Comparison of ENCODE assay signal across 8 cellular contexts in genomic region chr1:84944767-84945486, GRCh38. TPM values are rescaled to one million over a fixed set of nuclear protein-coding genes. Genes with fewer than 3 reads are reported as not detected.
DNase-seq lines count a peak whose midpoint lies in the region; ATAC-seq and TF ChIP-seq lines count a peak whose summit lies in the region.

No MANE protein-coding gene starts in this region.

- peak overlapping the region; percentile 89 to 93 (median 92) for H3K27ac Mint-ChIP-seq in CD14-positive monocyte
- H3K27ac Mint-ChIP-seq in activated CD4-positive, alpha-beta T cell treated with anti-CD3 and anti-CD28 coated beads, Interleukin-2, amount 10 ng/mL, durations not matched to agents 24 days and 14 days = peak overlapping the region; percentile 86

- H3K9me3 Mint-ChIP-seq in CD14-positive monocyte = peaks cover 0 to 14% (median 10%) of the 10 kb centered on the region in 7 donors
- no peaks in the 10 kb centered on the region for H3K9me3 Mint-ChIP-seq in activated CD4-positive, alpha-beta T cell treated with anti-CD3 and anti-CD28 coated beads, Interleukin-2, amount 10 ng/mL, durations not matched to agents 24 days and 14 days

- H3K27me3 ChIP-seq in mesendoderm (ENCODE audit: insufficient read depth, low read length, poor library complexity) = no peaks in the 10 kb centered on the region

- no peak overlapping the region for H3K4me2 ChIP-seq in mesendoderm (ENCODE audit: low read length)

- no CpG with 5 or more reads among the region's 6 CpGs for WGBS in mesendoderm (ENCODE audit: extremely low coverage, insufficient coverage, low lambda C conversion rate)

- no peak overlapping the region for H2BK120ac ChIP-seq in mesendoderm (ENCODE audit: low read depth, low read length)

- H3K4me3 ChIP-seq in mesendoderm (ENCODE audit: low read length) = no peak overlapping the region

- H3K79me1 ChIP-seq in mesendoderm (ENCODE audit: low read length) = no peaks in the 10 kb centered on the region

- H3K18ac ChIP-seq in mesendoderm (ENCODE audit: low read length) = no peak overlapping the region

- intact Hi-C loops in CD14-positive monocyte (cut with micrococcal nuclease) = loop anchor here (2.0 to 5.0 kb wide), 4 partner anchors 112 to 314 kb away; partner anchors contain the start of gene C1orf52 (in 1 of the 2)
- intact Hi-C loops in activated CD4-positive, alpha-beta T cell treated with anti-CD3 and anti-CD28 coated beads, Interleukin-2, amount 10 ng/mL, durations not matched to agents 24 days and 14 days (cut with micrococcal nuclease) = loop anchor here (1.0 to 10.0 kb wide), 14 partner anchors 14 to 800 kb away; partner anchors contain the start of genes C1orf52, MCOLN3, PRKACB and SYDE2

- no peak overlapping the region for H3K9ac ChIP-seq in mesendoderm (ENCODE audit: low read length)

- no peak overlapping the region for H2BK5ac ChIP-seq in mesendoderm (ENCODE audit: low read length)

- H3K4ac ChIP-seq in mesendoderm (ENCODE audit: low read depth, low read length) = no peak overlapping the region

- DNase-seq in CD14-positive monocyte (ENCODE audit: low spot score) (peak; percentile 76), GM19240 (ENCODE audit: insufficient read length, low spot score) (peak; percentile 17), NCI-H510A (lab: John Stamatoyannopoulos, UW) (peak; percentile 65), ecto neural progenitor cell (ENCODE audit: low spot score) (peak; percentile 63), mesendoderm (peak; percentile 94)
- peak; percentile 94 for DNase-seq in activated CD4-positive, alpha-beta T cell treated with anti-CD3 and anti-CD28 coated beads, Interleukin-2, amount 10 ng/mL, durations not matched to agents 24 days and 14 days
- DNase-seq in stimulated activated CD8-positive, alpha-beta memory T cell treated with anti-CD3 and anti-CD28 coated beads, Interleukin-15, amount 100 ng/mL, for 4 hours (ENCODE audit: low read depth in 2 of 2) = peak; percentile 24 to 50

- no peak overlapping the region for H3K56ac ChIP-seq in mesendoderm (ENCODE audit: low read length)

- H2AK5ac ChIP-seq in mesendoderm (ENCODE audit: low read length) = no peak overlapping the region

- H3K4me1 Mint-ChIP-seq in CD14-positive monocyte = peaks cover 15% of the 10 kb centered on the region
- H3K4me1 Mint-ChIP-seq in activated CD4-positive, alpha-beta T cell treated with anti-CD3 and anti-CD28 coated beads, Interleukin-2, amount 10 ng/mL, durations not matched to agents 24 days and 14 days = peaks cover 27% of the 10 kb centered on the region

- no peaks in the 10 kb centered on the region for H3K4me1 ChIP-seq in mesendoderm (ENCODE audit: control insufficient read depth, low read depth, low read length)

- ATAC-seq in HG03439 (IDR thresholded peaks at IDR 0.05; ENCODE audit: unreplicated experiment) = peak; percentile 91

- no peaks in the 10 kb centered on the region for H3K36me3 ChIP-seq in mesendoderm (ENCODE audit: control insufficient read depth, insufficient read depth, low read length)

- no peak overlapping the region for H3K27ac ChIP-seq in mesendoderm (ENCODE audit: low read depth, low read length)

- no peak overlapping the region for H4K5ac ChIP-seq in mesendoderm (ENCODE audit: low read length)

- no peak overlapping the region for H3K23ac ChIP-seq in mesendoderm (ENCODE audit: low read length)

- peak overlapping the region; percentile 79 to 89 for H3K4me3 Mint-ChIP-seq in CD14-positive monocyte
- peak overlapping the region; percentile 80 for H3K4me3 Mint-ChIP-seq in activated CD4-positive, alpha-beta T cell treated with anti-CD3 and anti-CD28 coated beads, Interleukin-2, amount 10 ng/mL, durations not matched to agents 24 days and 14 days

- H3K27me3 Mint-ChIP-seq in CD14-positive monocyte (ENCODE audit: low read depth in 3 of 3) = peaks cover 1 to 6% (median 4%) of the 10 kb centered on the region in 3 donors
- H3K27me3 Mint-ChIP-seq in activated CD4-positive, alpha-beta T cell treated with anti-CD3 and anti-CD28 coated beads, Interleukin-2, amount 10 ng/mL, durations not matched to agents 24 days and 14 days = no peaks in the 10 kb centered on the region

- no peaks in the 10 kb centered on the region for H3K79me2 ChIP-seq in mesendoderm (ENCODE audit: control insufficient read depth, insufficient read depth, low read length)

- H2BK15ac ChIP-seq in mesendoderm (replicated peaks; ENCODE audit: low read depth) = no peak overlapping the region

- H4K8ac ChIP-seq in mesendoderm (ENCODE audit: low read depth, low read length) = no peak overlapping the region

- H3K36me3 Mint-ChIP-seq in CD14-positive monocyte = peaks cover 4 to 5% of the 10 kb centered on the region in 2 donors
- H3K36me3 Mint-ChIP-seq in activated CD4-positive, alpha-beta T cell treated with anti-CD3 and anti-CD28 coated beads, Interleukin-2, amount 10 ng/mL, durations not matched to agents 24 days and 14 days (ENCODE audit: low read depth) = peaks cover 30% of the 10 kb centered on the region

- TF ChIP-seq CTCF in CD14-positive monocyte (IDR thresholded peaks at IDR 0.05) = peak; percentile 99

RNA-seq across cellular contexts. Expression of gene LPAR3, which starts 51.9 kb away (rescaled TPM):
- not detected for polyA plus RNA-seq in CD14-positive monocyte
- total RNA-seq in activated CD4-positive, alpha-beta T cell treated with anti-CD3 and anti-CD28 coated beads, Interleukin-2, amount 10 ng/mL, durations not matched to agents 24 days and 14 days = 0.19 and 0.21 TPM in 2 replicates
- polyA plus RNA-seq in mesendoderm (2013, experiment 1 of 2) = 6.3 TPM
- polyA plus RNA-seq in mesendoderm (2013, experiment 2 of 2) = 6.6 TPM

RNA-seq across cellular contexts. Expression of gene MCOLN2, which starts 52.0 kb away (rescaled TPM):
- 1 to 10 TPM in 1 of 2 donors, under 1 TPM in 1; 0.51 to 1.1 TPM for polyA plus RNA-seq in CD14-positive monocyte
- total RNA-seq in activated CD4-positive, alpha-beta T cell treated with anti-CD3 and anti-CD28 coated beads, Interleukin-2, amount 10 ng/mL, durations not matched to agents 24 days and 14 days = 92.3 and 95.6 TPM in 2 replicates
- 0.32 TPM for polyA plus RNA-seq in mesendoderm (2013, experiment 1 of 2)
- 0.45 TPM for polyA plus RNA-seq in mesendoderm (2013, experiment 2 of 2)

Comparison
In these comparisons a context has a peak if more than half of its experiments do, and no peak if none do; other contexts are left out.
1. DNase-seq: peak in every context shown above with its lines; median percentile 94 in activated CD4-positive, alpha-beta T cell treated with anti-CD3 and anti-CD28 coated beads, Interleukin-2, amount 10 ng/mL, durations not matched to agents 24 days and 14 days; 94 in mesendoderm; 76 in CD14-positive monocyte; 65 in NCI-H510A; 63 in ecto neural progenitor cell; 37 in stimulated activated CD8-positive, alpha-beta memory T cell treated with anti-CD3 and anti-CD28 coated beads, Interleukin-15, amount 100 ng/mL, for 4 hours; 17 in GM19240.